Comparison of ENCODE assay signal across 9 cellular contexts in the genomic region with DNA sequence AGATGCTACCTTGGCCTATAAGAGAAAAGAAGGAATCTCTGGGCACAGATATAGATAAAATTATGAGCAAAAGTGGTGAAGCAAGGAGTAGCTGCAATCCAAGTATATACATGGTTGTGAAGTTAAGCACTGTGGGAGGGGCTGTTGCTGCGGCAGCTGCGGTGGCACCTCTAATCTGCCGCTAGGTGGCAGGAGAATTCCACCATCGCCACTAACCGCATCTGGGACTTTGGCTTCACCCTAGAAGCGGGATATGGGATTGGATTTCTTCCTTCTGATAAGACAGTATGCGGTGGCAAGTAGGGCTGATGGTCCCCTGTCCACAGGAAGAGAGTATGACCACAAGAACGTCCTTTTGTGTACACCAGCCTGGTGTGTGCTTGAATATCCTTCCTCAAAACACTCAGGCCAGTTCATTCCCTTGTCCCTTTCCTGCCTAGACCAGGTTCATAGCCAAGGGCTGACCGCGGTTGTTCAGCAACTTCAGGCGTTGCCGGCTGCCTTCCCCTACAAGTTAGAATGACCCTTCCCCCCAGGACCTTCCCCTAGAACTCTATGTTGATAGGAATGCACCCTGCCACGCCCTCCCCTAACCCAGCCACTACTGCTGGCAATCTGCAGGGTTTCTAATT. TPM values are rescaled to one million over a fixed set of nuclear protein-coding genes. Genes with fewer than 3 reads are reported as not detected.
A peak's percentile ranks its signal among the peaks of the same experiment; 100 is the strongest.
DNase-seq lines count a peak whose midpoint lies in the region; ATAC-seq, FAIRE-seq and TF ChIP-seq lines count a peak whose summit lies in the region.
"Had no signal": no experiment of that assay in that cellular context is flagged by ENCODE, and none has a peak within 500 bp of the region (broad histone marks: within the 10 kb centered on the region; RNA-seq: fewer than 3 reads in every experiment).

No MANE protein-coding gene starts in this region.

- no peak overlapping the region for H2AFZ ChIP-seq in HepG2 (ENCODE audit: low read length)

- H3K27ac ChIP-seq in HepG2 (ENCODE audit: extremely low read length, insufficient read depth, low read length), result no peak overlapping the region

- TF ChIP-seq POLR2A in HepG2 (IDR thresholded peaks at IDR 0.05; ENCODE audit: insufficient read depth in 1 of 2, low read depth in 2 of 2, low read length in 2 of 2), result no peak

- no peak overlapping the region for H3K4me3 ChIP-seq in HepG2 (replicated peaks in 1 of 3; ENCODE audit: insufficient read depth in 1 of 3, low read depth in 2 of 3, low read length in 3 of 3)

- ATAC-seq in HepG2 (peak; percentile 93), GM21360 (IDR thresholded peaks at IDR 0.05; ENCODE audit: unreplicated experiment) (no peak)
- no peak for ATAC-seq in stimulated activated naive CD8-positive, alpha-beta T cell treated with anti-CD3 and anti-CD28 coated beads, Interleukin-15, Interleukin-2, amounts not matched to agents 100 U/mL and 50 U/mL, for 24 hours

- TF ChIP-seq RAD21 in HepG2 (CRISPR knock-in tag; IDR thresholded peaks at IDR 0.05), result peak; percentile 85

- H3K9me3 ChIP-seq in HepG2 (ENCODE audit: low read length), result no peaks in the 10 kb centered on the region

- no peaks in the 10 kb centered on the region for H3K36me3 ChIP-seq in HepG2 (replicated peaks in 1 of 2; ENCODE audit: control insufficient read depth in 1 of 2, insufficient read depth in 2 of 2, low read length in 2 of 2)

- in situ Hi-C loops in GM13976 (cut with MboI; ENCODE audit: low sequenced_read_pairs, unreplicated experiment) (no loop called here), HepG2 (cut with HindIII; ENCODE audit: extremely low pct_ligation_motif_present, low pct_unique_long_range_greater_than_20kb) (loop anchor here (25.0 kb wide), 1 partner anchor 155 kb away; no protein-coding TSS in a partner anchor)

- CTCF ChIA-PET in HepG2 (lab: Yijun Ruan, JAX; ENCODE audit: low intra/inter-chr PET ratio, low total read pairs), result interaction anchor here (1.2 to 2.8 kb wide), 4 partner anchors 214 to 236 kb away, joined by 3 to 31 read pairs (median 11); no protein-coding TSS in a partner anchor

- FAIRE-seq in HepG2 (lab: Jason Lieb, UNC), result peak; percentile 58

- DNase-seq in AG08396 (ENCODE audit: low spot score) (peak; percentile 72), GM13976 (ENCODE audit: low spot score) (peak; percentile 57), NCI-H1048 (lab: John Stamatoyannopoulos, UW) (peak; percentile 18), T follicular helper cell (ENCODE audit: low read depth) (peak; percentile 10), dermis blood vessel endothelial cell (peak; percentile 62), HepG2 (ENCODE audit: low spot score) (peak; percentile 51)
- DNase-seq in stimulated activated naive CD8-positive, alpha-beta T cell treated with anti-CD3 and anti-CD28 coated beads, Interleukin-15, Interleukin-2, amounts not matched to agents 100 U/mL and 50 U/mL, for 24 hours, result peak; percentile 46

- H3K4me2 ChIP-seq in HepG2 (ENCODE audit: low read depth, low read length), result no peak overlapping the region

- TF ChIP-seq CTCF in GM13976 (IDR thresholded peaks at IDR 0.05; ENCODE audit: borderline replicate concordance, control extremely low read depth, extremely low read depth, insufficient read depth, missing control alignments), result peak; percentile 42
- peak; percentile 92 for TF ChIP-seq CTCF in HepG2 (CRISPR knock-in tag; IDR thresholded peaks at IDR 0.05)

- H4K20me1 ChIP-seq in HepG2 (ENCODE audit: insufficient read depth, low read length), result no peaks in the 10 kb centered on the region

- no TSS peak for BruUV-seq in HepG2 (replicated peaks; lab: Mats Ljungman, UMichigan)

- no peaks in the 10 kb centered on the region for H3K4me1 ChIP-seq in HepG2 (ENCODE audit: insufficient read depth, low read length)

- H3K9ac ChIP-seq in HepG2 (ENCODE audit: insufficient read depth, low read depth, low read length), result no peak overlapping the region

- POLR2A ChIA-PET in HepG2 (lab: Yijun Ruan, JAX), result no interaction called here

- no peak for TF ChIP-seq EP300 in HepG2 (IDR thresholded peaks at IDR 0.05; ENCODE audit: low read depth in 2 of 2, low read length in 2 of 2)
- no peak for TF ChIP-seq EP300 in HepG2 (CRISPR knock-in tag; IDR thresholded peaks at IDR 0.05; ENCODE audit: borderline replicate concordance)

- intact Hi-C loops in HepG2 (cut with micrococcal nuclease; ENCODE audit: unreplicated experiment), result loop anchor here (1.0 to 10.0 kb wide), 3 partner anchors 215 to 1862 kb away; no protein-coding TSS in a partner anchor

- peaks cover 2% of the 10 kb centered on the region in 2 experiments; a peak in 2 of 5 replicates for H3K27me3 ChIP-seq in HepG2 (ENCODE audit: control insufficient read depth in 1 of 2, insufficient read depth in 2 of 2, low read length in 2 of 2)

- H3K79me2 ChIP-seq in HepG2 (ENCODE audit: insufficient read depth, low read length), result no peaks in the 10 kb centered on the region

- 6% methylated on average over 8 of the region's 13 CpGs for WGBS in HepG2 (ENCODE audit: low lambda C conversion rate)

RNA-seq across cellular contexts. Expression of a gene that starts 5.1 kb away (rescaled TPM):
- total RNA-seq in dermis blood vessel endothelial cell (under 0.01 TPM in 1 of 2 replicates, not detected in the other), HepG2 (2016; rRNA removed; fragmentation: Illumina TruSeq; extraction: Trizol) (not detected in 2 replicates)
- not detected in 2 replicates for total RNA-seq in HepG2 (2016; cell fraction: cytosol; rRNA removed; fragmentation: Illumina TruSeq; extraction: Trizol; ENCODE audit: low read depth)
- total RNA-seq in HepG2 (2016; cell fraction: insoluble cytoplasmic fraction; rRNA removed; fragmentation: Illumina TruSeq; extraction: Trizol), result not detected in 2 replicates
- total RNA-seq in HepG2 (2016; cell fraction: membrane; rRNA removed; fragmentation: Illumina TruSeq; extraction: Trizol), result not detected in 2 replicates
- total RNA-seq in HepG2 (2016; cell fraction: nucleus; rRNA removed; fragmentation: Illumina TruSeq; extraction: Trizol), result not detected in 2 replicates
- not detected in 2 replicates for polyA plus RNA-seq in HepG2 (2011; rRNA removed)
- not detected in 2 replicates for polyA plus RNA-seq in HepG2 (2011; cell fraction: cytosol; rRNA removed)
- polyA plus RNA-seq in HepG2 (2011; cell fraction: nucleus; rRNA removed), result not detected in 2 replicates
- not detected in 2 replicates for polyA plus RNA-seq in HepG2 (2012)
- polyA plus RNA-seq in HepG2 (2016; cell fraction: cytosol; fragmentation: Illumina TruSeq; extraction: Trizol; ENCODE audit: low read depth), result not detected in 2 replicates
- polyA plus RNA-seq in HepG2 (2016; cell fraction: insoluble cytoplasmic fraction; fragmentation: Illumina TruSeq; extraction: Trizol; ENCODE audit: low read depth), result not detected in 2 replicates
- not detected in 2 replicates for polyA plus RNA-seq in HepG2 (2016; cell fraction: membrane; fragmentation: Illumina TruSeq; extraction: Trizol; ENCODE audit: low read depth)
- not detected in 2 replicates for polyA plus RNA-seq in HepG2 (2016; cell fraction: nucleus; fragmentation: Illumina TruSeq; extraction: Trizol; ENCODE audit: insufficient read depth, low read depth)
- polyA minus RNA-seq in HepG2 (2011; rRNA and poly(A)+ RNA removed; ENCODE audit: low replicate concordance), result not detected in 2 replicates
- polyA minus RNA-seq in HepG2 (2011; cell fraction: cytosol; rRNA and poly(A)+ RNA removed), result not detected in 2 replicates
- not detected in 2 replicates for polyA minus RNA-seq in HepG2 (2011; cell fraction: nucleus; rRNA and poly(A)+ RNA removed)
- polyA plus RNA-seq: immature natural killer cell had no signal

RNA-seq across cellular contexts. Expression of a gene that starts 44.6 kb away (rescaled TPM):
- 11.9 and 40.3 TPM in 2 replicates for total RNA-seq in dermis blood vessel endothelial cell
- not detected in 2 replicates for total RNA-seq in HepG2 (2016; rRNA removed; fragmentation: Illumina TruSeq; extraction: Trizol)
- not detected in 2 replicates for total RNA-seq in HepG2 (2016; cell fraction: cytosol; rRNA removed; fragmentation: Illumina TruSeq; extraction: Trizol; ENCODE audit: low read depth)
- total RNA-seq in HepG2 (2016; cell fraction: insoluble cytoplasmic fraction; rRNA removed; fragmentation: Illumina TruSeq; extraction: Trizol), result not detected in 2 replicates
- not detected in 2 replicates for total RNA-seq in HepG2 (2016; cell fraction: membrane; rRNA removed; fragmentation: Illumina TruSeq; extraction: Trizol)
- not detected in 2 replicates for total RNA-seq in HepG2 (2016; cell fraction: nucleus; rRNA removed; fragmentation: Illumina TruSeq; extraction: Trizol)
- 0.03 TPM in 1 of 2 replicates, not detected in the other for polyA plus RNA-seq in HepG2 (2011; rRNA removed)
- not detected in 2 replicates for polyA plus RNA-seq in HepG2 (2011; cell fraction: cytosol; rRNA removed)
- 0.21 and 0.23 TPM in 2 replicates for polyA plus RNA-seq in HepG2 (2011; cell fraction: nucleus; rRNA removed)
- polyA plus RNA-seq in HepG2 (2012), result not detected in 2 replicates
- polyA plus RNA-seq in HepG2 (2016; cell fraction: cytosol; fragmentation: Illumina TruSeq; extraction: Trizol; ENCODE audit: low read depth), result not detected in 2 replicates
- not detected in 2 replicates for polyA plus RNA-seq in HepG2 (2016; cell fraction: insoluble cytoplasmic fraction; fragmentation: Illumina TruSeq; extraction: Trizol; ENCODE audit: low read depth)
- polyA plus RNA-seq in HepG2 (2016; cell fraction: membrane; fragmentation: Illumina TruSeq; extraction: Trizol; ENCODE audit: low read depth), result not detected in 2 replicates
- polyA plus RNA-seq in HepG2 (2016; cell fraction: nucleus; fragmentation: Illumina TruSeq; extraction: Trizol; ENCODE audit: insufficient read depth, low read depth), result not detected in 2 replicates
- polyA minus RNA-seq in HepG2 (2011; rRNA and poly(A)+ RNA removed; ENCODE audit: low replicate concordance), result not detected in 2 replicates
- polyA minus RNA-seq in HepG2 (2011; cell fraction: cytosol; rRNA and poly(A)+ RNA removed), result not detected in 2 replicates
- not detected in 2 replicates for polyA minus RNA-seq in HepG2 (2011; cell fraction: nucleus; rRNA and poly(A)+ RNA removed)

Comparison
In these comparisons a context has a peak if more than half of its experiments do, and no peak if none do; other contexts are left out.
1. DNase-seq: peak in every context shown above with its lines; median percentile 72 in AG08396; 62 in dermis blood vessel endothelial cell; 57 in GM13976; 51 in HepG2; 46 in stimulated activated naive CD8-positive, alpha-beta T cell treated with anti-CD3 and anti-CD28 coated beads, Interleukin-15, Interleukin-2, amounts not matched to agents 100 U/mL and 50 U/mL, for 24 hours; 18 in NCI-H1048; 10 in T follicular helper cell.
2. RNA of a gene that starts 44.6 kb away (total RNA-seq): 11.9 to 40.3 TPM in dermis blood vessel endothelial cell; not detected in HepG2; every median in the first group is over 10 times any median in the second.